In genomic region chr12:117085318-117085947, GRCh38 we compare ENCODE assay signal across 30 cellular contexts. TPM values are rescaled to one million over a fixed set of nuclear protein-coding genes. Genes with fewer than 3 reads are reported as not detected.
DNase-seq lines count a peak whose midpoint lies in the region; ATAC-seq and TF ChIP-seq lines count a peak whose summit lies in the region.
"Had no signal": no experiment of that assay in that cellular context is flagged by ENCODE, and none has a peak within 500 bp of the region (broad histone marks: within the 10 kb centered on the region; RNA-seq: fewer than 3 reads in every experiment).

No MANE protein-coding gene starts in this region.

- peak overlapping the region; percentile 47 for H3K4me3 Mint-ChIP-seq in natural killer cell
- H3K4me3 Mint-ChIP-seq: activated CD4-positive, alpha-beta T cell treated with anti-CD3 and anti-CD28 coated beads, Interleukin-2, amount 10 ng/mL, durations not matched to agents 24 days and 14 days; activated CD8-positive, alpha-beta memory T cell treated with anti-CD3 and anti-CD28 coated beads, Interleukin-2, amount 10 ng/mL, durations not matched to agents 7 days and 5 days; activated naive CD4-positive, alpha-beta T cell treated with anti-CD3 and anti-CD28 coated beads for 36 hours; endodermal cell had no signal

- 59% methylated on average over 10 of the region's 10 CpGs for WGBS in right cardiac atrium
- WGBS in aorta, 2 donors = 85 to 87% methylated on average over 10 of the region's 10 CpGs

- peaks cover 17 to 26% of the 10 kb centered on the region in 2 donors for H3K4me1 Mint-ChIP-seq in natural killer cell
- H3K4me1 Mint-ChIP-seq: naive thymus-derived CD8-positive, alpha-beta T cell had no signal

- intact Hi-C loops in left ventricle myocardium inferior (cut with micrococcal nuclease) = no loop called here
- intact Hi-C loops in right cardiac atrium (cut with DNase I) = no loop called here
- intact Hi-C loops in natural killer cell (cut with micrococcal nuclease) = no loop called here
- intact Hi-C loops in aorta (cut with DNase I) = no loop called here

- POLR2A ChIA-PET in GM10248 (lab: Yijun Ruan, JAX) = no interaction called here

- DNase-seq in left ventricle myocardium inferior (no peak), right cardiac atrium (no peak), caudate nucleus (lab: John Stamatoyannopoulos, UW) (peak in 44 of 61 donors; percentile 15 to 92 (median 55)), natural killer cell (no peak), aorta (peak; percentile 42 to 57), GM10248 (ENCODE audit: extremely low spot score) (no peak)
- DNase-seq in activated CD8-positive, alpha-beta memory T cell treated with anti-CD3 and anti-CD28 coated beads for 24 hours = no peak
- DNase-seq: activated CD4-positive, alpha-beta T cell treated with anti-CD3 and anti-CD28 coated beads, Interleukin-2, amount 10 ng/mL, durations not matched to agents 24 days and 14 days; activated CD8-positive, alpha-beta memory T cell treated with anti-CD3 and anti-CD28 coated beads, Interleukin-2, amount 10 ng/mL, durations not matched to agents 7 days and 5 days; activated naive CD4-positive, alpha-beta T cell treated with anti-CD3 and anti-CD28 coated beads for 36 hours; activated T-cell treated with anti-CD3 and anti-CD28 coated beads, Interleukin-2, amount 50 U/mL, for 48 hours; amygdala; Caco-2; foreskin keratinocyte; NCI-H1436 treated with DMSO at 0.1 percent for 48 hours; NCI-H2107; NCI-H524; stimulated activated CD4-positive, alpha-beta T cell treated with anti-CD3 and anti-CD28 coated beads, Interleukin-4, amount 100 ng/mL, for 4 hours; stimulated activated naive CD4-positive, alpha-beta T cell had no signal

- H3K36me3 Mint-ChIP-seq in natural killer cell = peaks cover 10% of the 10 kb centered on the region

- H3K4me3 ChIP-seq in left ventricle myocardium inferior (no peak overlapping the region), right cardiac atrium (ENCODE audit: low read length) (no peak overlapping the region), aorta (ENCODE audit: low read length in 2 of 2) (no peak overlapping the region)
- H3K4me3 ChIP-seq: cardiac muscle cell, ovary, Peyer's patch, suprapubic skin had no signal

- ATAC-seq in right cardiac atrium = no peak
- no peak for ATAC-seq in natural killer cell
- ATAC-seq in aorta (ENCODE audit: low FRiP score) = no peak
- ATAC-seq in HG03457 (IDR thresholded peaks at IDR 0.05; ENCODE audit: unreplicated experiment) = no peak
- ATAC-seq: activated CD8-positive, alpha-beta memory T cell treated with anti-CD3 and anti-CD28 coated beads, Interleukin-2, amount 10 ng/mL, durations not matched to agents 7 days and 5 days; esophagus mucosa; foreskin keratinocyte; left lobe of liver; naive thymus-derived CD8-positive, alpha-beta T cell; sciatic nerve had no signal

- no peaks in the 10 kb centered on the region for H3K27me3 ChIP-seq in left ventricle myocardium inferior (ENCODE audit: low read depth)
- no peaks in the 10 kb centered on the region for H3K27me3 ChIP-seq in right cardiac atrium (ENCODE audit: control insufficient read depth, insufficient read depth)
- peaks cover 0 to 2% of the 10 kb centered on the region in 2 donors for H3K27me3 ChIP-seq in aorta (ENCODE audit: control insufficient read depth in 1 of 2, insufficient read depth in 2 of 2, low read length in 1 of 2)
- H3K27me3 ChIP-seq: cardiac muscle cell, foreskin keratinocyte, ovary, Peyer's patch had no signal

- peak overlapping the region; percentile 85 for H3K27ac ChIP-seq in left ventricle myocardium inferior (replicated peaks)
- H3K27ac ChIP-seq in right cardiac atrium (ENCODE audit: low read length) = no peak overlapping the region
- H3K27ac ChIP-seq in caudate nucleus (ENCODE audit: low read depth, low read length) = peak overlapping the region; percentile 82
- no peak overlapping the region for H3K27ac ChIP-seq in aorta (ENCODE audit: low read depth in 1 of 2, low read length in 2 of 2)
- H3K27ac ChIP-seq: cardiac muscle cell, foreskin keratinocyte, KMS-11, ovary, Peyer's patch, suprapubic skin had no signal

- H3K9me3 ChIP-seq in left ventricle myocardium inferior (replicated peaks) = peaks cover 12% of the 10 kb centered on the region
- H3K9me3 ChIP-seq in right cardiac atrium (ENCODE audit: control insufficient read depth, low read length) = no peaks in the 10 kb centered on the region
- H3K9me3 ChIP-seq in aorta (ENCODE audit: control insufficient read depth, low read length) = no peaks in the 10 kb centered on the region
- H3K9me3 ChIP-seq: ovary, Peyer's patch had no signal

- H3K4me1 ChIP-seq in left ventricle myocardium inferior (peaks cover 77% of the 10 kb centered on the region), right cardiac atrium (ENCODE audit: control insufficient read depth, insufficient read depth, low read length) (peaks cover under 1% of the 10 kb centered on the region), aorta (ENCODE audit: control insufficient read depth in 1 of 2, insufficient read depth in 2 of 2, low read length in 2 of 2) (no peaks in the 10 kb centered on the region)
- H3K4me1 ChIP-seq: Caco-2, foreskin keratinocyte, Peyer's patch, suprapubic skin had no signal

- TF ChIP-seq CTCF in left ventricle myocardium inferior (IDR thresholded peaks at IDR 0.05; ENCODE audit: borderline replicate concordance) = no peak
- no peak for TF ChIP-seq CTCF in natural killer cell (IDR thresholded peaks at IDR 0.05)
- TF ChIP-seq CTCF in GM10248 (IDR thresholded peaks at IDR 0.05; ENCODE audit: control extremely low read depth, extremely low read depth, low read depth, missing control alignments) = no peak

- no peaks in the 10 kb centered on the region for H3K36me3 ChIP-seq in left ventricle myocardium inferior
- H3K36me3 ChIP-seq in aorta (ENCODE audit: control insufficient read depth in 1 of 2, insufficient read depth in 2 of 2, low read length in 1 of 2) = no peaks in the 10 kb centered on the region
- H3K36me3 ChIP-seq: cardiac muscle cell, ovary, Peyer's patch, suprapubic skin had no signal

- CTCF ChIA-PET in GM10248 (lab: Yijun Ruan, JAX) = no interaction called here

- H3K27ac Mint-ChIP-seq in natural killer cell = no peak overlapping the region
- H3K27ac Mint-ChIP-seq: activated CD4-positive, alpha-beta T cell treated with anti-CD3 and anti-CD28 coated beads, Interleukin-2, amount 10 ng/mL, durations not matched to agents 24 days and 14 days; activated CD8-positive, alpha-beta memory T cell treated with anti-CD3 and anti-CD28 coated beads, Interleukin-2, amount 10 ng/mL, durations not matched to agents 7 days and 5 days; activated naive CD4-positive, alpha-beta T cell treated with anti-CD3 and anti-CD28 coated beads for 36 hours; endodermal cell had no signal

- H3K27me3 Mint-ChIP-seq in natural killer cell (ENCODE audit: low read depth in 2 of 2) = no peaks in the 10 kb centered on the region
- H3K27me3 Mint-ChIP-seq: activated CD4-positive, alpha-beta T cell treated with anti-CD3 and anti-CD28 coated beads, Interleukin-2, amount 10 ng/mL, durations not matched to agents 24 days and 14 days; activated CD8-positive, alpha-beta memory T cell treated with anti-CD3 and anti-CD28 coated beads, Interleukin-2, amount 10 ng/mL, durations not matched to agents 7 days and 5 days; naive thymus-derived CD8-positive, alpha-beta T cell had no signal

- peaks cover 2 to 6% of the 10 kb centered on the region in 2 donors for H3K9me3 Mint-ChIP-seq in natural killer cell

RNA-seq across cellular contexts. Expression of gene TESC, which starts 13.8 kb away (rescaled TPM):
- total RNA-seq in left ventricle myocardium inferior = 92.1 TPM
- 10 to 100 TPM; 23.1 to 98.5 (median 57.6) TPM for total RNA-seq in right cardiac atrium
- 71.7 TPM for polyA plus RNA-seq in right cardiac atrium
- total RNA-seq in natural killer cell = 10 to 100 TPM; 21.7 to 30.8 (median 26.2) TPM
- 10 to 100 TPM in 1 of 2 donors, 1 to 10 TPM in 1; 5.4 to 17.1 TPM for total RNA-seq in aorta
- polyA plus RNA-seq in aorta = 1 to 10 TPM in 1 of 2 donors, under 1 TPM in 1; 0.38 to 1.2 TPM
- total RNA-seq: foreskin keratinocyte; naive thymus-derived CD8-positive, alpha-beta T cell had no signal

Comparison
In these comparisons a context has a peak if more than half of its experiments do, and no peak if none do; other contexts are left out.
1. H3K27ac ChIP-seq: peak in left ventricle myocardium inferior (single experiment) and caudate nucleus (single experiment); none in right cardiac atrium (single experiment) and aorta (0 of 2).
2. DNase-seq: peak in caudate nucleus (44 of 61) and aorta (2 of 2); none in left ventricle myocardium inferior (single experiment), right cardiac atrium (0 of 3), natural killer cell (single experiment), activated CD8-positive, alpha-beta memory T cell treated with anti-CD3 and anti-CD28 coated beads for 24 hours (single experiment) and GM10248 (single experiment).